ENCODE assay signal across 19 cellular contexts in the genomic region with DNA sequence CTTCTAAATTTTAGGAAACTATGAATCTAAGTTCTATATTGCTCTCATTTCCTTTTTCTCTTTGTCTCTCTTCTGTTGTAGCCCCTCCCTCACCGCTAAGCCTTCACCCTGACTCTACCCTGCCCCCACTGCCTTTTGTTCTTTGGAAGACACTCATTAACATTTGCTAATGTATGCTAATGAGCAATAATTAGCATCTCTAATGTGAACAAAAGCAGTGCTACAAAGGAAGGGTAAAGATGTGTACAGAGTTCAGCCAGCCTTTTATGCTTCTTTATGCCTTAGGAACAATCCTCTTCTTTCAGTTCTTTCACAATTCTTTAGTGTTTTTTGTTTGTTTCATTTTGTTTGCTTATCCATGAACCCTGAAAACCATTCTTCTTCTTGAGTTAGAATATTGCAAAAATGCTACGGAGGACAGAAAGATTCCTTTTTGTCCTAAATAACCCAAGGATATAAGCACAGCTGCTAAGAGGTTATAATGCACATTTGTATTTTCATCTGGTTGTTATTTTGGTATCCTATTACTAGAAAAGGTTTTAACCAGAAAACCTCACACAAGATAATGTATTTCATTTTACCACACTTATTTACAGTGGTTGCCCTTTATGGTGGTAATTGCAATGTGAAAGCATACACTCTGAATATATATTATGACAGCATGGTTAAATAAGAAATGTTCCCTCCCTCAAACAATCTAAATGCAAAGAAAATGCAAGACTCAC.
DNase-seq lines count a peak whose midpoint lies in the region; ATAC-seq, FAIRE-seq and TF ChIP-seq lines count a peak whose summit lies in the region.
"Had no signal": no experiment of that assay in that cellular context is flagged by ENCODE, and none has a peak within 500 bp of the region (broad histone marks: within the 10 kb centered on the region; RNA-seq: fewer than 3 reads in every experiment).

No MANE protein-coding gene starts in this region.

- TF ChIP-seq CTCF in A549 (IDR thresholded peaks at IDR 0.05) (no peak), KMS-11 (conservative IDR thresholded peaks at IDR 0.05; ENCODE audit: low read depth, low read length) (no peak), WTC11 (IDR thresholded peaks at IDR 0.05) (no peak), suprapubic skin (IDR thresholded peaks at IDR 0.05) (no peak)

- in situ Hi-C loops in G401 (cut with HindIII; ENCODE audit: low sequenced_read_pairs) = no loop called here

- H3K4me1 ChIP-seq in A549 = no peaks in the 10 kb centered on the region
- peaks cover 21% of the 10 kb centered on the region for H3K4me1 ChIP-seq in KMS-11 (ENCODE audit: low read depth, poor library complexity, severe bottlenecking)
- peaks cover 33% of the 10 kb centered on the region for H3K4me1 ChIP-seq in iPS-20b (ENCODE audit: insufficient read depth, low read length)
- no peaks in the 10 kb centered on the region for H3K4me1 ChIP-seq in suprapubic skin
- H3K4me1 ChIP-seq: gastrocnemius medialis, upper lobe of left lung had no signal

- no peaks in the 10 kb centered on the region for H3K79me2 ChIP-seq in KMS-11 (ENCODE audit: insufficient read depth, low read depth)

- TF ChIP-seq POLR2A in A549 (IDR thresholded peaks at IDR 0.05; ENCODE audit: low read length) (no peak), suprapubic skin (IDR thresholded peaks at IDR 0.05) (no peak)

- TF ChIP-seq EP300 in A549 (IDR thresholded peaks at IDR 0.05) = no peak
- TF ChIP-seq EP300 in suprapubic skin (IDR thresholded peaks at IDR 0.05) = no peak

- H3K4me3 ChIP-seq in A549 = no peak overlapping the region
- H3K4me3 ChIP-seq in KMS-11 (IDR thresholded peaks at IDR 0.05; ENCODE audit: insufficient read depth, low read depth, low read length) = no peak overlapping the region
- peak overlapping the region; percentile 36 for H3K4me3 ChIP-seq in iPS-20b (ENCODE audit: low read length)
- H3K4me3 ChIP-seq in suprapubic skin = no peak overlapping the region
- H3K4me3 ChIP-seq: gastrocnemius medialis, mucosa of descending colon, upper lobe of left lung had no signal

- CTCF ChIA-PET in A549 (lab: Yijun Ruan, JAX) = no interaction called here
- CTCF ChIA-PET in WTC11 (lab: Charles Lee) = no interaction called here

- no peaks in the 10 kb centered on the region for H4K20me1 ChIP-seq in KMS-11 (ENCODE audit: insufficient read depth)

- DNase-seq in A549 (ENCODE audit: low read depth in 1 of 2, low spot score in 1 of 2) (no peak), WTC11 (ENCODE audit: low spot score) (peak; percentile 67), suprapubic skin (ENCODE audit: low spot score in 2 of 2) (no peak), NCI-H524 (lab: John Stamatoyannopoulos, UW) (no peak), G401 (ENCODE audit: low spot score) (no peak)
- DNase-seq: activated CD4-positive, alpha-beta T cell treated with anti-CD3 and anti-CD28 coated beads, Interleukin-2, amount 50 U/mL, for 4 hours; activated T-cell treated with anti-CD3 and anti-CD28 coated beads, Interleukin-2, amount 50 U/mL, for 48 hours; gastrocnemius medialis; kidney; mucosa of descending colon; NCI-H524 treated with DMSO at 0.1 percent for 48 hours; stimulated activated CD4-positive, alpha-beta T cell treated with anti-CD3 and anti-CD28 coated beads, Interleukin-4, amount 100 ng/mL, for 4 hours; SW 1271; upper lobe of left lung had no signal

- H3K36me3 Mint-ChIP-seq in WTC11 = peaks cover 15% of the 10 kb centered on the region

- POLR2A ChIA-PET in A549 (lab: Yijun Ruan, JAX) = no interaction called here
- POLR2A ChIA-PET in WTC11 (lab: Charles Lee) = no interaction called here

- H3K27me3 ChIP-seq in KMS-11 (ENCODE audit: insufficient read depth, low read depth) = no peaks in the 10 kb centered on the region
- no peaks in the 10 kb centered on the region for H3K27me3 ChIP-seq in iPS-20b (ENCODE audit: insufficient read depth, low read length)
- H3K27me3 ChIP-seq in suprapubic skin = no peaks in the 10 kb centered on the region
- H3K27me3 ChIP-seq: gastrocnemius medialis, upper lobe of left lung had no signal

- peaks cover 15% of the 10 kb centered on the region for H3K9me3 Mint-ChIP-seq in WTC11

- H3K9ac ChIP-seq in KMS-11 (no peak overlapping the region), iPS-20b (ENCODE audit: low read depth, low read length) (peak overlapping the region; percentile 68)

- ATAC-seq in A549 (no peak), WTC11 (peak; percentile 99), HG02840 (IDR thresholded peaks at IDR 0.05; ENCODE audit: low FRiP score, unreplicated experiment) (no peak)
- ATAC-seq: gastrocnemius medialis, mucosa of descending colon had no signal

- peak overlapping the region; percentile 41; the same call in 1 of the 2 replicates for H2AFZ ChIP-seq in KMS-11 (ENCODE audit: low read depth)

- H3K36me3 ChIP-seq in KMS-11 (ENCODE audit: insufficient read depth) (no peaks in the 10 kb centered on the region), iPS-20b (ENCODE audit: insufficient read depth, low read depth, low read length) (no peaks in the 10 kb centered on the region), suprapubic skin (no peaks in the 10 kb centered on the region)
- H3K36me3 ChIP-seq: gastrocnemius medialis, upper lobe of left lung had no signal

- TF ChIP-seq RAD21 in A549 (conservative IDR thresholded peaks at IDR 0.05 in 1 of 2, IDR thresholded peaks at IDR 0.05 in 1 of 2) = no peak

- FAIRE-seq in A549 (lab: Jason Lieb, UNC) = peak; percentile 56
- FAIRE-seq: endothelial cell of umbilical vein, kidney had no signal

- no peaks in the 10 kb centered on the region for H3K27me3 Mint-ChIP-seq in WTC11 (ENCODE audit: low read depth)

- H3K4me1 Mint-ChIP-seq in WTC11 = peaks cover 63% of the 10 kb centered on the region

- H3K4me2 ChIP-seq in A549 (no peak overlapping the region), KMS-11 (peak overlapping the region; percentile 50)

- H3K27ac ChIP-seq in A549 (no peak overlapping the region), KMS-11 (peak overlapping the region; percentile 7; the same call in 1 of the 2 replicates), iPS-20b (ENCODE audit: low read length) (peak overlapping the region; percentile 95), suprapubic skin (no peak overlapping the region)
- H3K27ac ChIP-seq: gastrocnemius medialis, RWPE1, upper lobe of left lung had no signal

- peak overlapping the region; percentile 55 for H3K4me3 Mint-ChIP-seq in WTC11

- WGBS in A549 (ENCODE audit: missing lambda C conversion rate) = 72% methylated on average over 2 of the region's 2 CpGs
- 53% methylated on average over 2 of the region's 2 CpGs for WGBS in suprapubic skin

- H3K9me3 ChIP-seq in A549 (no peaks in the 10 kb centered on the region), iPS-20b (ENCODE audit: insufficient read depth, low read depth, low read length) (no peaks in the 10 kb centered on the region), suprapubic skin (no peaks in the 10 kb centered on the region)
- H3K9me3 ChIP-seq: gastrocnemius medialis, mucosa of descending colon, upper lobe of left lung had no signal

- H3K27ac Mint-ChIP-seq in WTC11 = peak overlapping the region; percentile 99

TF ChIP-seq in A549, 52 proteins besides CTCF, POLR2A, EP300 and RAD21:
- TF ChIP-seq RFX5 (IDR thresholded peaks at IDR 0.05) (no peak), GATA3 (IDR thresholded peaks at IDR 0.05; ENCODE audit: borderline replicate concordance) (no peak), HDAC2 (IDR thresholded peaks at IDR 0.05) (no peak), ZSCAN20 (CRISPR knock-in tag; IDR thresholded peaks at IDR 0.05) (no peak)

TF ChIP-seq in WTC11, 78 proteins besides CTCF, POLR2A, EP300 and RAD21 (continues in another document):
- TF ChIP-seq SOX15 (CRISPR knock-in tag; IDR thresholded peaks at IDR 0.05) = no peak
- TF ChIP-seq CBFB (CRISPR knock-in tag; IDR thresholded peaks at IDR 0.05; ENCODE audit: low read depth) = no peak
- TF ChIP-seq, protein P1, sequence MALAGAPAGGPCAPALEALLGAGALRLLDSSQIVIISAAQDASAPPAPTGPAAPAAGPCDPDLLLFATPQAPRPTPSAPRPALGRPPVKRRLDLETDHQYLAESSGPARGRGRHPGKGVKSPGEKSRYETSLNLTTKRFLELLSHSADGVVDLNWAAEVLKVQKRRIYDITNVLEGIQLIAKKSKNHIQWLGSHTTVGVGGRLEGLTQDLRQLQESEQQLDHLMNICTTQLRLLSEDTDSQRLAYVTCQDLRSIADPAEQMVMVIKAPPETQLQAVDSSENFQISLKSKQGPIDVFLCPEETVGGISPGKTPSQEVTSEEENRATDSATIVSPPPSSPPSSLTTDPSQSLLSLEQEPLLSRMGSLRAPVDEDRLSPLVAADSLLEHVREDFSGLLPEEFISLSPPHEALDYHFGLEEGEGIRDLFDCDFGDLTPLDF (CRISPR knock-in tag; IDR thresholded peaks at IDR 0.05) = no peak
- no peak for TF ChIP-seq OVOL2 (CRISPR knock-in tag; IDR thresholded peaks at IDR 0.05; ENCODE audit: borderline replicate concordance)
- TF ChIP-seq, protein P2, sequence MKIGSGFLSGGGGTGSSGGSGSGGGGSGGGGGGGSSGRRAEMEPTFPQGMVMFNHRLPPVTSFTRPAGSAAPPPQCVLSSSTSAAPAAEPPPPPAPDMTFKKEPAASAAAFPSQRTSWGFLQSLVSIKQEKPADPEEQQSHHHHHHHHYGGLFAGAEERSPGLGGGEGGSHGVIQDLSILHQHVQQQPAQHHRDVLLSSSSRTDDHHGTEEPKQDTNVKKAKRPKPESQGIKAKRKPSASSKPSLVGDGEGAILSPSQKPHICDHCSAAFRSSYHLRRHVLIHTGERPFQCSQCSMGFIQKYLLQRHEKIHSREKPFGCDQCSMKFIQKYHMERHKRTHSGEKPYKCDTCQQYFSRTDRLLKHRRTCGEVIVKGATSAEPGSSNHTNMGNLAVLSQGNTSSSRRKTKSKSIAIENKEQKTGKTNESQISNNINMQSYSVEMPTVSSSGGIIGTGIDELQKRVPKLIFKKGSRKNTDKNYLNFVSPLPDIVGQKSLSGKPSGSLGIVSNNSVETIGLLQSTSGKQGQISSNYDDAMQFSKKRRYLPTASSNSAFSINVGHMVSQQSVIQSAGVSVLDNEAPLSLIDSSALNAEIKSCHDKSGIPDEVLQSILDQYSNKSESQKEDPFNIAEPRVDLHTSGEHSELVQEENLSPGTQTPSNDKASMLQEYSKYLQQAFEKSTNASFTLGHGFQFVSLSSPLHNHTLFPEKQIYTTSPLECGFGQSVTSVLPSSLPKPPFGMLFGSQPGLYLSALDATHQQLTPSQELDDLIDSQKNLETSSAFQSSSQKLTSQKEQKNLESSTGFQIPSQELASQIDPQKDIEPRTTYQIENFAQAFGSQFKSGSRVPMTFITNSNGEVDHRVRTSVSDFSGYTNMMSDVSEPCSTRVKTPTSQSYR (CRISPR knock-in tag; IDR thresholded peaks at IDR 0.05) = peak; percentile 88

Comparison
In these comparisons a context has a peak if more than half of its experiments do, and no peak if none do; other contexts are left out.
1. H3K27ac ChIP-seq: peak in KMS-11 (single experiment) and iPS-20b (single experiment); none in A549 (0 of 2) and suprapubic skin (single experiment).